Comparison of ENCODE assay signal across 8 cellular contexts in genomic region chr1:114780344-114781226, GRCh38. TPM values are rescaled to one million over a fixed set of nuclear protein-coding genes. Genes with fewer than 3 reads are reported as not detected.
A peak's percentile ranks its signal among the peaks of the same experiment; 100 is the strongest.
DNase-seq lines count a peak whose midpoint lies in the region; ATAC-seq, FAIRE-seq and TF ChIP-seq lines count a peak whose summit lies in the region.

Gene SIKE1, minus strand, starts transcription at chr1:114780685. Its CDS starts 78 bp downstream, at chr1:114780607.

- peak; percentile 95 for DNase-seq in EL
- peak; percentile 87 for DNase-seq in H54 (ENCODE audit: insufficient read length, low spot score)
- peak; percentile 95 for DNase-seq in LoVo (ENCODE audit: low spot score)
- peak; percentile 93 for DNase-seq in RWPE2 (ENCODE audit: low spot score)
- DNase-seq in activated T-helper 9 cell treated with anti-CD3 and anti-CD28 coated beads, Interleukin-2, amount 50 U/mL, for 16 hours (ENCODE audit: low read depth), result peak; percentile 89
- DNase-seq in fibroblast of pulmonary artery (ENCODE audit: low read depth), result peak; percentile 93
- DNase-seq in natural killer cell treated with Interleukin-12 subunit alpha and Interleukin-12 subunit beta and Interleukin-15 and Interleukin-18, amount 100 ng/mL, for 72 hours (ENCODE audit: low spot score), result peak; percentile 96
- peak; percentile 93 for DNase-seq in stimulated activated naive CD8-positive, alpha-beta T cell treated with anti-CD3 and anti-CD28 coated beads, Interleukin-15, Interleukin-2, amounts not matched to agents 100 U/mL and 50 U/mL, for 24 hours

- FAIRE-seq in H54 (lab: Jason Lieb, UNC), result peak; percentile 99

- H3K9me3 Mint-ChIP-seq in natural killer cell treated with Interleukin-12 subunit alpha and Interleukin-12 subunit beta and Interleukin-15 and Interleukin-18, amount 100 ng/mL, for 72 hours, result no peaks in the 10 kb centered on the region

- H3K4me3 Mint-ChIP-seq in natural killer cell treated with Interleukin-12 subunit alpha and Interleukin-12 subunit beta and Interleukin-15 and Interleukin-18, amount 100 ng/mL, for 72 hours, result peak within 1 kb of the TSS; percentile 100

- H3K36me3 Mint-ChIP-seq in natural killer cell treated with Interleukin-12 subunit alpha and Interleukin-12 subunit beta and Interleukin-15 and Interleukin-18, amount 100 ng/mL, for 72 hours, result peaks cover 9% of the 10 kb centered on the region

- TF ChIP-seq CTCF in RWPE2 (IDR thresholded peaks at IDR 0.05; ENCODE audit: poor library complexity, severe bottlenecking) (no peak), fibroblast of pulmonary artery (IDR thresholded peaks at IDR 0.05; ENCODE audit: low read length, missing control alignments) (no peak)

- H3K36me3 ChIP-seq in RWPE2 (ENCODE audit: low read depth), result peaks cover 37% of the 10 kb centered on the region

- H3K27ac ChIP-seq in RWPE2 (ENCODE audit: poor library complexity, severe bottlenecking), result peak within 1 kb of the TSS; percentile 61

- H3K27ac Mint-ChIP-seq in natural killer cell treated with Interleukin-12 subunit alpha and Interleukin-12 subunit beta and Interleukin-15 and Interleukin-18, amount 100 ng/mL, for 72 hours, result peak within 1 kb of the TSS; percentile 97 to 98

- ATAC-seq in RWPE2 (ENCODE audit: low read depth), result peak; percentile 96
- ATAC-seq in natural killer cell treated with Interleukin-12 subunit alpha and Interleukin-12 subunit beta and Interleukin-15 and Interleukin-18, amount 100 ng/mL, for 72 hours, result peak; percentile 97 to 98
- ATAC-seq in stimulated activated naive CD8-positive, alpha-beta T cell treated with anti-CD3 and anti-CD28 coated beads, Interleukin-15, Interleukin-2, amounts not matched to agents 100 U/mL and 50 U/mL, for 24 hours, result peak; percentile 99

- H3K9me3 ChIP-seq in RWPE2 (ENCODE audit: severe bottlenecking), result peaks cover 1% of the 10 kb centered on the region

- peak; percentile 89 for TF ChIP-seq POLR2A in H54 (IDR thresholded peaks at IDR 0.05; ENCODE audit: low read depth, low read length)

- peak within 1 kb of the TSS; percentile 47 for H3K4me3 ChIP-seq in RWPE2 (ENCODE audit: severe bottlenecking)
- peak within 1 kb of the TSS; percentile 94 for H3K4me3 ChIP-seq in fibroblast of pulmonary artery (replicated peaks; ENCODE audit: low read depth, low read length)

- no peaks in the 10 kb centered on the region for H3K27me3 Mint-ChIP-seq in natural killer cell treated with Interleukin-12 subunit alpha and Interleukin-12 subunit beta and Interleukin-15 and Interleukin-18, amount 100 ng/mL, for 72 hours

- peaks cover 2% of the 10 kb centered on the region for H3K4me1 ChIP-seq in RWPE2 (ENCODE audit: insufficient read depth, poor library complexity, severe bottlenecking)

- H3K27me3 ChIP-seq in RWPE2 (ENCODE audit: insufficient read depth, poor library complexity, severe bottlenecking), result no peaks in the 10 kb centered on the region

- H3K4me1 Mint-ChIP-seq in natural killer cell treated with Interleukin-12 subunit alpha and Interleukin-12 subunit beta and Interleukin-15 and Interleukin-18, amount 100 ng/mL, for 72 hours (ENCODE audit: low read depth in 2 of 2), result peaks cover 19 to 22% of the 10 kb centered on the region in 2 donors

RNA-seq across cellular contexts. Expression of gene SIKE1, which starts in this region (rescaled TPM):
- total RNA-seq in natural killer cell treated with Interleukin-12 subunit alpha and Interleukin-12 subunit beta and Interleukin-15 and Interleukin-18, amount 100 ng/mL, for 72 hours, result 10 to 100 TPM; 72.5 to 74.4 TPM

Comparison
In these comparisons a context has a peak if more than half of its experiments do, and no peak if none do; other contexts are left out.
1. Peak in every context shown above with its lines: DNase-seq, ATAC-seq, H3K4me3 ChIP-seq and H3K27ac ChIP-seq.